ENCODE assay signal across 8 cellular contexts in genomic region chrX:154374361-154375155, GRCh38. TPM values are rescaled to one million over a fixed set of nuclear protein-coding genes. Genes with fewer than 3 reads are reported as not detected.
A peak's percentile ranks its signal among the peaks of the same experiment; 100 is the strongest.
DNase-seq lines count a peak whose midpoint lies in the region; ATAC-seq and TF ChIP-seq lines count a peak whose summit lies in the region.

TSS of gene FLNA (minus strand) at chrX:154374634. CDS start at chrX:154371245, 3,389 bp downstream.

- H3K27me3 ChIP-seq in SJCRH30 = no peaks in the 10 kb centered on the region
- peaks cover 5 to 13% of the 10 kb centered on the region in 2 donors for H3K27me3 ChIP-seq in mucosa of rectum (ENCODE audit: control insufficient read depth in 2 of 2, insufficient read depth in 2 of 2, low read length in 2 of 2)
- no peaks in the 10 kb centered on the region for H3K27me3 ChIP-seq in upper lobe of right lung

- peak; percentile 29 for DNase-seq in activated naive CD4-positive, alpha-beta T cell treated with Interleukin-2 at 50 U/mL for 16 hours
- DNase-seq in activated naive CD4-positive, alpha-beta T cell (lab: John Stamatoyannopoulos, UW) = no peak
- DNase-seq in SJCRH30 (no peak), upper lobe of right lung (no peak)

- peak within 1 kb of the TSS; percentile 34 to 61 for H3K9ac ChIP-seq in mucosa of rectum (ENCODE audit: low read depth in 1 of 2, low read length in 2 of 2)

- TF ChIP-seq CTCF in upper lobe of right lung (IDR thresholded peaks at IDR 0.05) = no peak

- H3K4me3 ChIP-seq in SJCRH30 (peak within 1 kb of the TSS; percentile 34), mucosa of rectum (ENCODE audit: low read length in 2 of 2) (peak within 1 kb of the TSS; percentile 25 to 57), upper lobe of right lung (peak within 1 kb of the TSS; percentile 71)

- in situ Hi-C loops in endometrial microvascular endothelial cells (cut with HindIII; ENCODE audit: inconsistent ontology term, low pct_unique_long_range_greater_than_20kb, low sequenced_read_pairs) = no loop called here

- H3K4me1 ChIP-seq in SJCRH30 (peaks cover 5% of the 10 kb centered on the region; the same call in 1 of the 2 replicates), mucosa of rectum (ENCODE audit: control insufficient read depth in 2 of 2, insufficient read depth in 2 of 2, low read length in 2 of 2) (peaks cover 15% of the 10 kb centered on the region in 2 donors), upper lobe of right lung (peaks cover 10% of the 10 kb centered on the region)

- intact Hi-C loops in upper lobe of right lung (cut with DNase I) = no loop called here

- H3K9me3 ChIP-seq in SJCRH30 (replicated peaks) = no peaks in the 10 kb centered on the region
- no peaks in the 10 kb centered on the region for H3K9me3 ChIP-seq in mucosa of rectum (ENCODE audit: control insufficient read depth in 2 of 2, low read length in 2 of 2)
- H3K9me3 ChIP-seq in upper lobe of right lung = no peaks in the 10 kb centered on the region

- no peaks in the 10 kb centered on the region for H3K36me3 ChIP-seq in SJCRH30
- no peaks in the 10 kb centered on the region for H3K36me3 ChIP-seq in mucosa of rectum (ENCODE audit: control insufficient read depth in 2 of 2, insufficient read depth in 2 of 2, low read length in 2 of 2)
- H3K36me3 ChIP-seq in upper lobe of right lung = no peaks in the 10 kb centered on the region

- H3K27ac ChIP-seq in SJCRH30 (no peak within 1 kb of the TSS), mucosa of rectum (ENCODE audit: low read depth in 2 of 2, low read length in 2 of 2) (peak within 1 kb of the TSS; percentile 43 to 76), upper lobe of right lung (peak within 1 kb of the TSS; percentile 51)

- ATAC-seq in upper lobe of right lung = no peak
- no peak for ATAC-seq in HG03039 (IDR thresholded peaks at IDR 0.05; ENCODE audit: unreplicated experiment)
- no peak for ATAC-seq in HG03378 (IDR thresholded peaks at IDR 0.05; ENCODE audit: unreplicated experiment)

RNA-seq across cellular contexts. Expression of gene FLNA, which starts in this region (rescaled TPM):
- 142 and 173 TPM in 2 replicates for total RNA-seq in SJCRH30 (2014; rRNA removed; shearing (Covaris generic))
- total RNA-seq in endometrial microvascular endothelial cells (ENCODE audit: inconsistent ontology term) = 1,820 TPM
- 1,252 TPM for total RNA-seq in upper lobe of right lung
